In the genomic region with DNA sequence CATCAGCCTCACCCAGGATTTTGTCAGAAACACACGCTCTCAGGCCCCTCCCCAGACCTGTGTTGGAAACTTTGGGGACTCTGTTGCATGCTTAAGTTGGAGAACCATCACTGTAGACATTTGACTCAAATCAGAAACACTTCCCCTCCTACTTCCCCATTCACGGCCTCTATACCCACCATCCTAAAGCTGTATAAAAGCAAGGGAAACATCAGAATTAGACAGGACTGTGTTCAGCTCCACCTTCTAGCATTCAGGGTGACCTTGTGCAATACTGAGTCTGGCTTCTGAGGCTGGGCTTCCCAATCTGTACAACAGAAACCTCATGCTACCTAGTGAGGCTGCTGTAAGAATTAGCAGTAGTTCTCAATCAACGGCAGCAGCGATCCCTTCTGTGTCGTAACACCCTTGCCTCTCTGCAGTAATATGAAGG, we compare ENCODE assay signal across 1 cellular context.
TF ChIP-seq lines count a peak whose summit lies in the region.

No MANE protein-coding gene starts in this region.

TF ChIP-seq in GM12878, 131 proteins besides CTCF, POLR2A, EP300 and RAD21 (continued from another document and continues in another):
- TF ChIP-seq ZZZ3 (IDR thresholded peaks at IDR 0.05; ENCODE audit: control insufficient read depth, insufficient read length, low read depth), result no peak
- TF ChIP-seq, protein P1, sequence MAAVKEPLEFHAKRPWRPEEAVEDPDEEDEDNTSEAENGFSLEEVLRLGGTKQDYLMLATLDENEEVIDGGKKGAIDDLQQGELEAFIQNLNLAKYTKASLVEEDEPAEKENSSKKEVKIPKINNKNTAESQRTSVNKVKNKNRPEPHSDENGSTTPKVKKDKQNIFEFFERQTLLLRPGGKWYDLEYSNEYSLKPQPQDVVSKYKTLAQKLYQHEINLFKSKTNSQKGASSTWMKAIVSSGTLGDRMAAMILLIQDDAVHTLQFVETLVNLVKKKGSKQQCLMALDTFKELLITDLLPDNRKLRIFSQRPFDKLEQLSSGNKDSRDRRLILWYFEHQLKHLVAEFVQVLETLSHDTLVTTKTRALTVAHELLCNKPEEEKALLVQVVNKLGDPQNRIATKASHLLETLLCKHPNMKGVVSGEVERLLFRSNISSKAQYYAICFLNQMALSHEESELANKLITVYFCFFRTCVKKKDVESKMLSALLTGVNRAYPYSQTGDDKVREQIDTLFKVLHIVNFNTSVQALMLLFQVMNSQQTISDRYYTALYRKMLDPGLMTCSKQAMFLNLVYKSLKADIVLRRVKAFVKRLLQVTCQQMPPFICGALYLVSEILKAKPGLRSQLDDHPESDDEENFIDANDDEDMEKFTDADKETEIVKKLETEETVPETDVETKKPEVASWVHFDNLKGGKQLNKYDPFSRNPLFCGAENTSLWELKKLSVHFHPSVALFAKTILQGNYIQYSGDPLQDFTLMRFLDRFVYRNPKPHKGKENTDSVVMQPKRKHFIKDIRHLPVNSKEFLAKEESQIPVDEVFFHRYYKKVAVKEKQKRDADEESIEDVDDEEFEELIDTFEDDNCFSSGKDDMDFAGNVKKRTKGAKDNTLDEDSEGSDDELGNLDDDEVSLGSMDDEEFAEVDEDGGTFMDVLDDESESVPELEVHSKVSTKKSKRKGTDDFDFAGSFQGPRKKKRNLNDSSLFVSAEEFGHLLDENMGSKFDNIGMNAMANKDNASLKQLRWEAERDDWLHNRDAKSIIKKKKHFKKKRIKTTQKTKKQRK (IDR thresholded peaks at IDR 0.05; ENCODE audit: low read depth, low read length), result no peak
- TF ChIP-seq RUNX3 (IDR thresholded peaks at IDR 0.05; ENCODE audit: low read length), result peak; percentile 35; the same call in 1 of the 2 replicates
- TF ChIP-seq ELK1 (IDR thresholded peaks at IDR 0.05; ENCODE audit: low read depth, low read length), result no peak
- no peak for TF ChIP-seq ZNF622 (IDR thresholded peaks at IDR 0.05)
- TF ChIP-seq, protein P2, sequence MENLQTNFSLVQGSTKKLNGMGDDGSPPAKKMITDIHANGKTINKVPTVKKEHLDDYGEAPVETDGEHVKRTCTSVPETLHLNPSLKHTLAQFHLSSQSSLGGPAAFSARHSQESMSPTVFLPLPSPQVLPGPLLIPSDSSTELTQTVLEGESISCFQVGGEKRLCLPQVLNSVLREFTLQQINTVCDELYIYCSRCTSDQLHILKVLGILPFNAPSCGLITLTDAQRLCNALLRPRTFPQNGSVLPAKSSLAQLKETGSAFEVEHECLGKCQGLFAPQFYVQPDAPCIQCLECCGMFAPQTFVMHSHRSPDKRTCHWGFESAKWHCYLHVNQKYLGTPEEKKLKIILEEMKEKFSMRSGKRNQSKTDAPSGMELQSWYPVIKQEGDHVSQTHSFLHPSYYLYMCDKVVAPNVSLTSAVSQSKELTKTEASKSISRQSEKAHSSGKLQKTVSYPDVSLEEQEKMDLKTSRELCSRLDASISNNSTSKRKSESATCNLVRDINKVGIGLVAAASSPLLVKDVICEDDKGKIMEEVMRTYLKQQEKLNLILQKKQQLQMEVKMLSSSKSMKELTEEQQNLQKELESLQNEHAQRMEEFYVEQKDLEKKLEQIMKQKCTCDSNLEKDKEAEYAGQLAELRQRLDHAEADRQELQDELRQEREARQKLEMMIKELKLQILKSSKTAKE (IDR thresholded peaks at IDR 0.05; ENCODE audit: low read depth, poor library complexity, severe bottlenecking), result no peak
- no peak for TF ChIP-seq NR2F1 (conservative IDR thresholded peaks at IDR 0.05)
- no peak for TF ChIP-seq ZSCAN29 (IDR thresholded peaks at IDR 0.05)
- no peak for TF ChIP-seq ZNF274 (IDR thresholded peaks at IDR 0.05; ENCODE audit: insufficient read depth, insufficient read length)
- TF ChIP-seq SMC3 (IDR thresholded peaks at IDR 0.05; ENCODE audit: borderline replicate concordance, low read length), result no peak; the same call in 1 of the 2 replicates
- TF ChIP-seq ZNF217 (IDR thresholded peaks at IDR 0.05), result no peak
- TF ChIP-seq IKZF1 (conservative IDR thresholded peaks at IDR 0.05), result peak; percentile 81
- no peak for TF ChIP-seq IRF3 (IDR thresholded peaks at IDR 0.05)
- TF ChIP-seq IRF4 (IDR thresholded peaks at IDR 0.05; ENCODE audit: low read depth, low read length), result peak; percentile 89; the same call in 1 of the 2 replicates
- TF ChIP-seq YBX1 (IDR thresholded peaks at IDR 0.05), result no peak
- no peak for TF ChIP-seq CREB1 (IDR thresholded peaks at IDR 0.05; ENCODE audit: low read depth)
- no peak for TF ChIP-seq YY1 (IDR thresholded peaks at IDR 0.05; ENCODE audit: low read depth, low read length)
- TF ChIP-seq CBX5 (IDR thresholded peaks at IDR 0.05; ENCODE audit: low read depth), result no peak
- TF ChIP-seq FOXM1 (IDR thresholded peaks at IDR 0.05; ENCODE audit: low read depth, low read length), result no peak
- no peak for TF ChIP-seq NFYA (IDR thresholded peaks at IDR 0.05; ENCODE audit: borderline replicate concordance, low read depth, low read length)
- no peak for TF ChIP-seq STAT1 (conservative IDR thresholded peaks at IDR 0.05)
- TF ChIP-seq, protein P3, sequence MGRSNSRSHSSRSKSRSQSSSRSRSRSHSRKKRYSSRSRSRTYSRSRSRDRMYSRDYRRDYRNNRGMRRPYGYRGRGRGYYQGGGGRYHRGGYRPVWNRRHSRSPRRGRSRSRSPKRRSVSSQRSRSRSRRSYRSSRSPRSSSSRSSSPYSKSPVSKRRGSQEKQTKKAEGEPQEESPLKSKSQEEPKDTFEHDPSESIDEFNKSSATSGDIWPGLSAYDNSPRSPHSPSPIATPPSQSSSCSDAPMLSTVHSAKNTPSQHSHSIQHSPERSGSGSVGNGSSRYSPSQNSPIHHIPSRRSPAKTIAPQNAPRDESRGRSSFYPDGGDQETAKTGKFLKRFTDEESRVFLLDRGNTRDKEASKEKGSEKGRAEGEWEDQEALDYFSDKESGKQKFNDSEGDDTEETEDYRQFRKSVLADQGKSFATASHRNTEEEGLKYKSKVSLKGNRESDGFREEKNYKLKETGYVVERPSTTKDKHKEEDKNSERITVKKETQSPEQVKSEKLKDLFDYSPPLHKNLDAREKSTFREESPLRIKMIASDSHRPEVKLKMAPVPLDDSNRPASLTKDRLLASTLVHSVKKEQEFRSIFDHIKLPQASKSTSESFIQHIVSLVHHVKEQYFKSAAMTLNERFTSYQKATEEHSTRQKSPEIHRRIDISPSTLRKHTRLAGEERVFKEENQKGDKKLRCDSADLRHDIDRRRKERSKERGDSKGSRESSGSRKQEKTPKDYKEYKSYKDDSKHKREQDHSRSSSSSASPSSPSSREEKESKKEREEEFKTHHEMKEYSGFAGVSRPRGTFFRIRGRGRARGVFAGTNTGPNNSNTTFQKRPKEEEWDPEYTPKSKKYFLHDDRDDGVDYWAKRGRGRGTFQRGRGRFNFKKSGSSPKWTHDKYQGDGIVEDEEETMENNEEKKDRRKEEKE (IDR thresholded peaks at IDR 0.05), result no peak
- TF ChIP-seq MYB (IDR thresholded peaks at IDR 0.05; ENCODE audit: borderline replicate concordance, low read depth, low read length), result no peak
- no peak for TF ChIP-seq NBN (IDR thresholded peaks at IDR 0.05)
- no peak for TF ChIP-seq TCF3 (IDR thresholded peaks at IDR 0.05; ENCODE audit: borderline replicate concordance, insufficient read depth, low read depth, low read length)
- TF ChIP-seq KDM1A (IDR thresholded peaks at IDR 0.05; ENCODE audit: borderline replicate concordance), result no peak
- TF ChIP-seq LARP7 (IDR thresholded peaks at IDR 0.05), result no peak
- no peak for TF ChIP-seq KAT2A (conservative IDR thresholded peaks at IDR 0.05; ENCODE audit: control insufficient read depth, low read depth, low read length)
- TF ChIP-seq, protein P4, sequence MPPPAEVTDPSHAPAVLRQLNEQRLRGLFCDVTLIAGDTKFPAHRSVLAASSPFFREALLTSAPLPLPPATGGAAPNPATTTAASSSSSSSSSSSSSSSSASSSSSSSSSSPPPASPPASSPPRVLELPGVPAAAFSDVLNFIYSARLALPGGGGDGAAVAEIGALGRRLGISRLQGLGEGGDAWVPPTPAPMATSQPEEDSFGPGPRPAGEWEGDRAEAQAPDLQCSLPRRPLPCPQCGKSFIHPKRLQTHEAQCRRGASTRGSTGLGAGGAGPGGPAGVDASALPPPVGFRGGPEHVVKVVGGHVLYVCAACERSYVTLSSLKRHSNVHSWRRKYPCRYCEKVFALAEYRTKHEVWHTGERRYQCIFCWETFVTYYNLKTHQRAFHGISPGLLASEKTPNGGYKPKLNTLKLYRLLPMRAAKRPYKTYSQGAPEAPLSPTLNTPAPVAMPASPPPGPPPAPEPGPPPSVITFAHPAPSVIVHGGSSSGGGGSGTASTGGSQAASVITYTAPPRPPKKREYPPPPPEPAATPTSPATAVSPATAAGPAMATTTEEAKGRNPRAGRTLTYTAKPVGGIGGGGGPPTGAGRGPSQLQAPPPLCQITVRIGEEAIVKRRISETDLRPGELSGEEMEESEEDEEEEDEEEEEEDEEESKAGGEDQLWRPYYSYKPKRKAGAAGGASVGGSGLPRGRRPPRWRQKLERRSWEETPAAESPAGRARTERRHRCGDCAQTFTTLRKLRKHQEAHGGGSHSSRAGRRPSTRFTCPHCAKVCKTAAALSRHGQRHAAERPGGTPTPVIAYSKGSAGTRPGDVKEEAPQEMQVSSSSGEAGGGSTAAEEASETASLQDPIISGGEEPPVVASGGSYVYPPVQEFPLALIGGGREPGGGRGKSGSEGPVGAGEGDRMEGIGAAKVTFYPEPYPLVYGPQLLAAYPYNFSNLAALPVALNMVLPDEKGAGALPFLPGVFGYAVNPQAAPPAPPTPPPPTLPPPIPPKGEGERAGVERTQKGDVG (CRISPR knock-in tag; IDR thresholded peaks at IDR 0.05), result no peak
- no peak for TF ChIP-seq RELA (IDR thresholded peaks at IDR 0.05; ENCODE audit: borderline replicate concordance, partially characterized antibody)
- TF ChIP-seq SPI1 (IDR thresholded peaks at IDR 0.05; ENCODE audit: borderline replicate concordance, insufficient read depth, low read depth, low read length), result peak; percentile 91
- TF ChIP-seq ZBED1 (IDR thresholded peaks at IDR 0.05; ENCODE audit: borderline replicate concordance), result no peak
- no peak for TF ChIP-seq SUZ12 (IDR thresholded peaks at IDR 0.05; ENCODE audit: unreplicated experiment)
- TF ChIP-seq, protein P5, sequence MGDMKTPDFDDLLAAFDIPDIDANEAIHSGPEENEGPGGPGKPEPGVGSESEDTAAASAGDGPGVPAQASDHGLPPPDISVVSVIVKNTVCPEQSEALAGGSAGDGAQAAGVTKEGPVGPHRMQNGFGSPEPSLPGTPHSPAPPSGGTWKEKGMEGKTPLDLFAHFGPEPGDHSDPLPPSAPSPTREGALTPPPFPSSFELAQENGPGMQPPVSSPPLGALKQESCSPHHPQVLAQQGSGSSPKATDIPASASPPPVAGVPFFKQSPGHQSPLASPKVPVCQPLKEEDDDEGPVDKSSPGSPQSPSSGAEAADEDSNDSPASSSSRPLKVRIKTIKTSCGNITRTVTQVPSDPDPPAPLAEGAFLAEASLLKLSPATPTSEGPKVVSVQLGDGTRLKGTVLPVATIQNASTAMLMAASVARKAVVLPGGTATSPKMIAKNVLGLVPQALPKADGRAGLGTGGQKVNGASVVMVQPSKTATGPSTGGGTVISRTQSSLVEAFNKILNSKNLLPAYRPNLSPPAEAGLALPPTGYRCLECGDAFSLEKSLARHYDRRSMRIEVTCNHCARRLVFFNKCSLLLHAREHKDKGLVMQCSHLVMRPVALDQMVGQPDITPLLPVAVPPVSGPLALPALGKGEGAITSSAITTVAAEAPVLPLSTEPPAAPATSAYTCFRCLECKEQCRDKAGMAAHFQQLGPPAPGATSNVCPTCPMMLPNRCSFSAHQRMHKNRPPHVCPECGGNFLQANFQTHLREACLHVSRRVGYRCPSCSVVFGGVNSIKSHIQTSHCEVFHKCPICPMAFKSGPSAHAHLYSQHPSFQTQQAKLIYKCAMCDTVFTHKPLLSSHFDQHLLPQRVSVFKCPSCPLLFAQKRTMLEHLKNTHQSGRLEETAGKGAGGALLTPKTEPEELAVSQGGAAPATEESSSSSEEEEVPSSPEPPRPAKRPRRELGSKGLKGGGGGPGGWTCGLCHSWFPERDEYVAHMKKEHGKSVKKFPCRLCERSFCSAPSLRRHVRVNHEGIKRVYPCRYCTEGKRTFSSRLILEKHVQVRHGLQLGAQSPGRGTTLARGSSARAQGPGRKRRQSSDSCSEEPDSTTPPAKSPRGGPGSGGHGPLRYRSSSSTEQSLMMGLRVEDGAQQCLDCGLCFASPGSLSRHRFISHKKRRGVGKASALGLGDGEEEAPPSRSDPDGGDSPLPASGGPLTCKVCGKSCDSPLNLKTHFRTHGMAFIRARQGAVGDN (IDR thresholded peaks at IDR 0.05), result no peak
- no peak for TF ChIP-seq CHD4 (IDR thresholded peaks at IDR 0.05)
- TF ChIP-seq FOS (IDR thresholded peaks at IDR 0.05; ENCODE audit: borderline replicate concordance, extremely low read depth, insufficient read length), result no peak
- no peak for TF ChIP-seq MEF2A (IDR thresholded peaks at IDR 0.05; ENCODE audit: insufficient read depth, low read depth, low read length)
- TF ChIP-seq, protein P6, sequence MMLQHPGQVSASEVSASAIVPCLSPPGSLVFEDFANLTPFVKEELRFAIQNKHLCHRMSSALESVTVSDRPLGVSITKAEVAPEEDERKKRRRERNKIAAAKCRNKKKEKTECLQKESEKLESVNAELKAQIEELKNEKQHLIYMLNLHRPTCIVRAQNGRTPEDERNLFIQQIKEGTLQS (IDR thresholded peaks at IDR 0.05; ENCODE audit: borderline replicate concordance, extremely low read depth, low read depth, low read length), result no peak
- TF ChIP-seq HDAC2 (IDR thresholded peaks at IDR 0.05), result no peak
- TF ChIP-seq ESRRA (IDR thresholded peaks at IDR 0.05; ENCODE audit: low read length), result no peak
- TF ChIP-seq, protein P7, sequence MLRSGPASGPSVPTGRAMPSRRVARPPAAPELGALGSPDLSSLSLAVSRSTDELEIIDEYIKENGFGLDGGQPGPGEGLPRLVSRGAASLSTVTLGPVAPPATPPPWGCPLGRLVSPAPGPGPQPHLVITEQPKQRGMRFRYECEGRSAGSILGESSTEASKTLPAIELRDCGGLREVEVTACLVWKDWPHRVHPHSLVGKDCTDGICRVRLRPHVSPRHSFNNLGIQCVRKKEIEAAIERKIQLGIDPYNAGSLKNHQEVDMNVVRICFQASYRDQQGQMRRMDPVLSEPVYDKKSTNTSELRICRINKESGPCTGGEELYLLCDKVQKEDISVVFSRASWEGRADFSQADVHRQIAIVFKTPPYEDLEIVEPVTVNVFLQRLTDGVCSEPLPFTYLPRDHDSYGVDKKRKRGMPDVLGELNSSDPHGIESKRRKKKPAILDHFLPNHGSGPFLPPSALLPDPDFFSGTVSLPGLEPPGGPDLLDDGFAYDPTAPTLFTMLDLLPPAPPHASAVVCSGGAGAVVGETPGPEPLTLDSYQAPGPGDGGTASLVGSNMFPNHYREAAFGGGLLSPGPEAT (IDR thresholded peaks at IDR 0.05; ENCODE audit: low read depth), result no peak
